27 cellular contexts compared by ENCODE assay signal in genomic region chr16:57743458-57743857, GRCh38. TPM values are rescaled to one million over a fixed set of nuclear protein-coding genes. Genes with fewer than 3 reads are reported as not detected.
A peak's percentile ranks its signal among the peaks of the same experiment; 100 is the strongest.
DNase-seq lines count a peak whose midpoint lies in the region; ATAC-seq and TF ChIP-seq lines count a peak whose summit lies in the region.
"Had no signal": no experiment of that assay in that cellular context is flagged by ENCODE, and none has a peak within 500 bp of the region (broad histone marks: within the 10 kb centered on the region; RNA-seq: fewer than 3 reads in every experiment).

No MANE protein-coding gene starts in this region.

- H3K4me1 ChIP-seq in BLaER1 (peaks cover 75% of the 10 kb centered on the region), H9 (ENCODE audit: insufficient read depth, low read length) (no peaks in the 10 kb centered on the region), ectodermal cell (ENCODE audit: control insufficient read depth, insufficient read depth, low read length) (peaks cover 10% of the 10 kb centered on the region), stomach (peaks cover 0 to 7% (median 0%) of the 10 kb centered on the region in 4 donors)

- H3K27me3 Mint-ChIP-seq in H9 (ENCODE audit: low read depth) (no peaks in the 10 kb centered on the region; the same call in 1 of the 2 replicates), nephron progenitor cell (ENCODE audit: low read depth, poor library complexity) (peaks cover 3% of the 10 kb centered on the region)
- H3K27me3 Mint-ChIP-seq: B cell had no signal

- H4K8ac ChIP-seq in H9 (replicated peaks; ENCODE audit: insufficient read length, low read depth, low read length) = no peak overlapping the region

- intact Hi-C loops in stomach (cut with DNase I; ENCODE audit: low total_unique reads) = no loop called here

- no peaks in the 10 kb centered on the region for H3K79me2 ChIP-seq in H9 (ENCODE audit: insufficient read depth, low read length)

- H2BK120ac ChIP-seq in H9 (ENCODE audit: low read depth, low read length, poor library complexity, severe bottlenecking) = no peak overlapping the region

- H3K36me3 ChIP-seq in BLaER1 = peaks cover 61% of the 10 kb centered on the region
- peaks cover 4% of the 10 kb centered on the region for H3K36me3 ChIP-seq in ectodermal cell (ENCODE audit: control insufficient read depth, insufficient read depth, low read length)
- H3K36me3 ChIP-seq in stomach = peaks cover 3 to 77% (median 47%) of the 10 kb centered on the region in 4 donors

- no peak for TF ChIP-seq POLR2A in stomach (IDR thresholded peaks at IDR 0.05)

- TF ChIP-seq CTCF in H9 (conservative IDR thresholded peaks at IDR 0.05) (no peak), nephron progenitor cell (IDR thresholded peaks at IDR 0.05) (no peak), stomach (IDR thresholded peaks at IDR 0.05) (no peak)

- H2BK5ac ChIP-seq in H9 (ENCODE audit: insufficient read length, low read length) = no peak overlapping the region

- DNase-seq in H9 = peak; percentile 14
- no peak for DNase-seq in nephron progenitor cell
- DNase-seq in NOMO-1 treated with dmso at 0.1 percent for 144 hours (lab: John Stamatoyannopoulos, UW; ENCODE audit: unreplicated experiment) = no peak
- DNase-seq in stomach = no peak
- DNase-seq: Calu3, DMS79 treated with DMSO at 0.1 percent for 48 hours, GF-D8, MV-4-11, NCI-H1105 treated with DMSO at 0.1 percent for 48 hours, NCI-H146, NCI-H1930, NCI-H2107, NCI-H524, NCI-H748 treated with DMSO at 0.1 percent for 48 hours, PC-3 had no signal

- no peaks in the 10 kb centered on the region for H3K23me2 ChIP-seq in H9 (ENCODE audit: insufficient read length, low read depth, low read length, poor library complexity, severe bottlenecking)

- H3K9me3 Mint-ChIP-seq in H9 = no peaks in the 10 kb centered on the region
- no peaks in the 10 kb centered on the region for H3K9me3 Mint-ChIP-seq in nephron progenitor cell

- H2AK5ac ChIP-seq in H9 (ENCODE audit: insufficient read length, low read length) = no peak overlapping the region

- no peak for TF ChIP-seq EP300 in stomach (IDR thresholded peaks at IDR 0.05)

- no peak overlapping the region for H3K14ac ChIP-seq in H9 (ENCODE audit: insufficient read depth, low read length)

- no CpG with 5 or more reads among the region's 10 CpGs for WGBS in H9 (ENCODE audit: extremely low coverage, insufficient read length, low lambda C conversion rate)
- WGBS in ectodermal cell, 2 experiments = 90 to 91% methylated on average over 9 to 10 of the region's 10 CpGs
- 80 to 92% (median 89%) methylated on average over 10 of the region's 10 CpGs for WGBS in stomach, 5 donors

- peaks cover 5% of the 10 kb centered on the region in 3 experiments; a peak in 4 of 7 replicates for H3K36me3 Mint-ChIP-seq in H9 (ENCODE audit: insufficient read depth in 1 of 3, low read depth in 3 of 3)
- peaks cover 23% of the 10 kb centered on the region for H3K36me3 Mint-ChIP-seq in nephron progenitor cell (ENCODE audit: low read depth)

- no peak overlapping the region for H2AFZ ChIP-seq in H9 (ENCODE audit: low read length)

- H3K4me1 Mint-ChIP-seq in H9 (no peaks in the 10 kb centered on the region), nephron progenitor cell (peaks cover 7% of the 10 kb centered on the region)
- H3K4me1 Mint-ChIP-seq: B cell had no signal

- H3K4ac ChIP-seq in H9 (ENCODE audit: low read depth, low read length) = no peak overlapping the region

- H3K18ac ChIP-seq in H9 (ENCODE audit: insufficient read length, low read depth, low read length) = no peak overlapping the region

- H3K4me3 ChIP-seq in BLaER1 (peak overlapping the region; percentile 37), ectodermal cell (ENCODE audit: insufficient read depth, low read depth, low read length) (no peak overlapping the region), stomach (no peak overlapping the region)
- H3K4me3 ChIP-seq: K562 had no signal

- H2BK20ac ChIP-seq in H9 (ENCODE audit: low read depth, low read length, poor library complexity, severe bottlenecking) = no peak overlapping the region

- no peak overlapping the region for H2BK15ac ChIP-seq in H9 (ENCODE audit: low read depth, low read length)

- peak overlapping the region; percentile 86 for H3K27ac ChIP-seq in BLaER1
- no peak overlapping the region for H3K27ac ChIP-seq in H9 (ENCODE audit: insufficient read length, low read depth, low read length)
- peak overlapping the region; percentile 16 for H3K27ac ChIP-seq in ectodermal cell (ENCODE audit: insufficient read depth, low read depth, low read length, poor library complexity, severe bottlenecking)
- H3K27ac ChIP-seq in stomach = no peak overlapping the region

- H3K27me3 ChIP-seq in BLaER1 (no peaks in the 10 kb centered on the region), H9 (ENCODE audit: insufficient read depth, low read length) (no peaks in the 10 kb centered on the region), ectodermal cell (ENCODE audit: control insufficient read depth, insufficient read depth, low read length, poor library complexity, severe bottlenecking) (no peaks in the 10 kb centered on the region), stomach (no peaks in the 10 kb centered on the region)

- ATAC-seq in GM21447 (IDR thresholded peaks at IDR 0.05; ENCODE audit: unreplicated experiment) (no peak), HG03378 (IDR thresholded peaks at IDR 0.05; ENCODE audit: unreplicated experiment) (no peak)
- ATAC-seq: HCT116, K562, PC-3 had no signal

- H3K27ac Mint-ChIP-seq in H9 = peak overlapping the region in 1 of 3 experiments; percentile 36; a peak in 1 of 7 replicates
- H3K27ac Mint-ChIP-seq in nephron progenitor cell = peak overlapping the region; percentile 81
- H3K27ac Mint-ChIP-seq: B cell had no signal

- no peak overlapping the region for H3K56ac ChIP-seq in H9 (ENCODE audit: insufficient read length, low read depth, low read length)

- H3K9me3 ChIP-seq in BLaER1 (no peaks in the 10 kb centered on the region), H9 (ENCODE audit: control insufficient read depth, low read depth, low read length) (no peaks in the 10 kb centered on the region), ectodermal cell (ENCODE audit: control insufficient read depth, low read length) (no peaks in the 10 kb centered on the region), stomach (no peaks in the 10 kb centered on the region)

- no peak overlapping the region for H3K4me3 Mint-ChIP-seq in H9
- H3K4me3 Mint-ChIP-seq in nephron progenitor cell = no peak overlapping the region
- H3K4me3 Mint-ChIP-seq: B cell had no signal

- no peak overlapping the region for H2BK12ac ChIP-seq in H9 (ENCODE audit: insufficient read length, low read depth, low read length)

- H3K4me2 ChIP-seq in BLaER1 (peak overlapping the region; percentile 93), H9 (ENCODE audit: insufficient read depth, insufficient read length, low read length) (no peak overlapping the region)

- no peaks in the 10 kb centered on the region for H4K20me1 ChIP-seq in BLaER1
- peaks cover 3% of the 10 kb centered on the region for H4K20me1 ChIP-seq in H9 (ENCODE audit: control insufficient read depth, insufficient read depth, insufficient read length)

- H4K5ac ChIP-seq in H9 (ENCODE audit: insufficient read length, low read depth, low read length) = no peak overlapping the region

- no peak overlapping the region for H3K23ac ChIP-seq in H9 (ENCODE audit: insufficient read length, low read depth, low read length)

- no peak overlapping the region for H4K91ac ChIP-seq in H9 (ENCODE audit: insufficient read length, low read depth, low read length)

- H3T11ph ChIP-seq in H9 (ENCODE audit: low read length) = no peak overlapping the region

- H3K9ac ChIP-seq in BLaER1 (peak overlapping the region; percentile 77), H9 (ENCODE audit: extremely low read depth, insufficient read length, low read length) (no peak overlapping the region)

- H3K79me1 ChIP-seq in H9 (ENCODE audit: insufficient read depth, low read depth, low read length, poor library complexity, severe bottlenecking) = no peaks in the 10 kb centered on the region

RNA-seq across cellular contexts. Expression of gene KATNB1, which starts 7.9 kb away (rescaled TPM):
- 25.7 and 29.9 TPM in 2 replicates for total RNA-seq in H9 (2021)
- polyA plus RNA-seq in ectodermal cell (2013, experiment 1 of 4) = 44.4 TPM
- polyA plus RNA-seq in ectodermal cell (2013, experiment 2 of 4) = 43.9 TPM
- 37.0 TPM for polyA plus RNA-seq in ectodermal cell (2013, experiment 3 of 4)
- 36.7 TPM for polyA plus RNA-seq in ectodermal cell (2013, experiment 4 of 4)
- 10 to 100 TPM in 4 of 5 donors, 1 to 10 TPM in 1; 6.7 to 58.5 (median 25.7) TPM for total RNA-seq in stomach
- 10 to 100 TPM; 12.7 to 13.5 (median 13.3) TPM for polyA plus RNA-seq in stomach

RNA-seq across cellular contexts. Expression of gene DRC7, which starts 48.9 kb away (rescaled TPM):
- total RNA-seq in H9 (2021) (0.72 TPM in 1 of 2 replicates, not detected in the other), stomach (not detected)
- 1.9 TPM for polyA plus RNA-seq in ectodermal cell (2013, experiment 1 of 4)
- polyA plus RNA-seq in ectodermal cell (2013, experiment 2 of 4) = 2.0 TPM
- 0.69 TPM for polyA plus RNA-seq in ectodermal cell (2013, experiment 3 of 4)
- polyA plus RNA-seq in ectodermal cell (2013, experiment 4 of 4) = 1.3 TPM
- not detected for polyA plus RNA-seq in stomach
- total RNA-seq: Calu3, H1, HT-29, LHCN-M2, MCF 10A, PC-3, SK-MEL-5 had no signal

RNA-seq across cellular contexts. Expression of gene KIFC3, which starts 58.8 kb away (rescaled TPM):
- total RNA-seq in H9 (2021) = 3.5 and 5.0 TPM in 2 replicates
- 5.9 TPM for polyA plus RNA-seq in ectodermal cell (2013, experiment 1 of 4)
- 4.4 TPM for polyA plus RNA-seq in ectodermal cell (2013, experiment 2 of 4)
- polyA plus RNA-seq in ectodermal cell (2013, experiment 3 of 4) = 2.9 TPM
- polyA plus RNA-seq in ectodermal cell (2013, experiment 4 of 4) = 5.1 TPM
- total RNA-seq in stomach = 100 to 1,000 TPM in 1 of 5 donors, 10 to 100 TPM in 3, 1 to 10 TPM in 1; 2.3 to 249 (median 40.0) TPM
- polyA plus RNA-seq in stomach = 10 to 100 TPM; 21.1 to 46.6 (median 22.1) TPM

Comparison
In these comparisons a context has a peak if more than half of its experiments do, and no peak if none do; other contexts are left out.
1. H3K27ac ChIP-seq: peak in BLaER1 (single experiment) and ectodermal cell (single experiment); none in H9 (single experiment) and stomach (0 of 5).